In the genomic region with DNA sequence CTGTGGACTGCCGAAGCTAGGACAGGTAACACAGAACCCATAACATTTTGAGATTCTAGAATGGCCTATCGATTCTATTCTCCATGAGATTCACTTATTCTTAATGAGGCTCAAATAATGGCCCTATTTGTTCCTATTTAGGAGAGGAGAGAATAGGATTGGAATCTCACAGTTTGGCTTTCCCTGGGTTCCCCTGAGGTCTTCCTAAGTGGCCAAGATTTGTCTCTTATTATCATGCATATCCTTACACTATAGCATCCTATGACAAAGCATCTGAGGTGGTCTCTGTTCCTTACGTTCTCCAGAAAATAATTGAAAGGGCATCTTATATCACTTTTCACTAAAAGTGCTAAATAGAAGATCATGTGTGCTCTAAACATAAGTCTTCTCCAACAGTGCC, we compare ENCODE assay signal across 31 cellular contexts.
"Had no signal": no experiment of that assay in that cellular context is flagged by ENCODE, and none has a peak within 500 bp of the region (broad histone marks: within the 10 kb centered on the region; RNA-seq: fewer than 3 reads in every experiment).

No MANE protein-coding gene starts in this region.

- H3K27ac ChIP-seq: neutrophil, pancreas, prostate gland, right atrium auricular region, skin epidermis, spleen, suprapubic skin, testis, tibial artery, transverse colon, upper lobe of right lung, uterus had no signal

- H3K36me3 ChIP-seq: neutrophil, pancreas, prostate gland, right atrium auricular region, spleen, suprapubic skin, tibial artery, transverse colon, upper lobe of right lung, uterus had no signal

- ATAC-seq: naive thymus-derived CD8-positive, alpha-beta T cell; natural killer cell treated with Interleukin-12 subunit alpha and Interleukin-12 subunit beta and Interleukin-15 and Interleukin-18, amount 100 ng/mL, for 72 hours; pancreas; sciatic nerve; stimulated activated memory B cell treated with anti-CD40 and anti-IgM and Interleukin-4, amounts not matched to agents 10 μg/mL and 1 μg/mL and 100 μg/mL, for 72 hours; stimulated activated naive CD8-positive, alpha-beta T cell treated with anti-CD3 and anti-CD28 coated beads, Interleukin-15, amount 100 ng/mL, for 72 hours; stimulated activated naive CD8-positive, alpha-beta T cell treated with anti-CD3 and anti-CD28 coated beads, Interleukin-15, Interleukin-2, amounts not matched to agents 100 U/mL and 50 U/mL, for 24 hours; upper lobe of right lung had no signal

- DNase-seq: naive thymus-derived CD8-positive, alpha-beta T cell; nephron progenitor cell; nucleus accumbens; pancreas; retina; spleen; stimulated activated CD4-positive, alpha-beta T cell treated with anti-CD3 and anti-CD28 coated beads, Interleukin-12 subunit alpha, Interleukin-12 subunit beta, amount 100 ng/mL, for 4 hours; stimulated activated CD4-positive, alpha-beta T cell treated with anti-CD3 and anti-CD28 coated beads, Interleukin-1b, Interleukin-23, amount 100 ng/mL, for 48 hours; stimulated activated CD4-positive, alpha-beta T cell treated with anti-CD3 and anti-CD28 coated beads, Interleukin-4, amount 100 ng/mL, for 1 hour; stimulated activated CD4-positive, alpha-beta T cell treated with anti-CD3 and anti-CD28 coated beads, Interleukin-4, amount 100 ng/mL, for 4 hours; stimulated activated CD8-positive, alpha-beta memory T cell treated with anti-CD3 and anti-CD28 coated beads, Interleukin-4, amount 100 ng/mL, for 48 hours; stimulated activated naive CD4-positive, alpha-beta T cell; stimulated activated naive CD8-positive, alpha-beta T cell treated with anti-CD3 and anti-CD28 coated beads, Interleukin-15, amount 100 ng/mL, for 72 hours; stimulated activated naive CD8-positive, alpha-beta T cell treated with anti-CD3 and anti-CD28 coated beads, Interleukin-15, Interleukin-2, amounts not matched to agents 100 U/mL and 50 U/mL, for 24 hours; substantia nigra; testis; tibial artery; transverse colon; upper lobe of right lung; uterus had no signal

- H3K27me3 Mint-ChIP-seq: naive thymus-derived CD8-positive, alpha-beta T cell; natural killer cell treated with Interleukin-12 subunit alpha and Interleukin-12 subunit beta and Interleukin-15 and Interleukin-18, amount 100 ng/mL, for 72 hours; stimulated activated memory B cell treated with anti-CD40 and anti-IgM and Interleukin-4, amounts not matched to agents 10 μg/mL and 1 μg/mL and 100 μg/mL, for 72 hours; stimulated activated naive CD8-positive, alpha-beta T cell treated with anti-CD3 and anti-CD28 coated beads, Interleukin-15, amount 100 ng/mL, for 72 hours; type B pancreatic cell had no signal

- H3K9me3 Mint-ChIP-seq: natural killer cell treated with Interleukin-12 subunit alpha and Interleukin-12 subunit beta and Interleukin-15 and Interleukin-18, amount 100 ng/mL, for 72 hours; type B pancreatic cell had no signal

- H3K27ac Mint-ChIP-seq: naive thymus-derived CD8-positive, alpha-beta T cell; natural killer cell treated with Interleukin-12 subunit alpha and Interleukin-12 subunit beta and Interleukin-15 and Interleukin-18, amount 100 ng/mL, for 72 hours; nephron progenitor cell; stimulated activated memory B cell treated with anti-CD40 and anti-IgM and Interleukin-4, amounts not matched to agents 10 μg/mL and 1 μg/mL and 100 μg/mL, for 72 hours; type B pancreatic cell had no signal

- H3K9me3 ChIP-seq: neutrophil, pancreas, prostate gland, right atrium auricular region, suprapubic skin, testis, tibial artery, transverse colon, upper lobe of right lung, uterus had no signal

- H3K4me1 Mint-ChIP-seq: nephron progenitor cell had no signal

- H3K4me1 ChIP-seq: prostate gland, spleen, testis, upper lobe of right lung, uterus had no signal

- H3K4me3 Mint-ChIP-seq: naive thymus-derived CD8-positive, alpha-beta T cell; natural killer cell treated with Interleukin-12 subunit alpha and Interleukin-12 subunit beta and Interleukin-15 and Interleukin-18, amount 100 ng/mL, for 72 hours; nephron progenitor cell; neural crest cell; stimulated activated memory B cell treated with anti-CD40 and anti-IgM and Interleukin-4, amounts not matched to agents 10 μg/mL and 1 μg/mL and 100 μg/mL, for 72 hours; stimulated activated naive CD8-positive, alpha-beta T cell treated with anti-CD3 and anti-CD28 coated beads, Interleukin-15, amount 100 ng/mL, for 72 hours; type B pancreatic cell had no signal

- H3K4me3 ChIP-seq: pancreas, prostate gland, right atrium auricular region, skin epidermis, smooth muscle cell, spleen, suprapubic skin, testis, tibial artery, transverse colon, upper lobe of right lung, uterus had no signal

- H3K4me2 ChIP-seq: smooth muscle cell had no signal

- H3K27me3 ChIP-seq: neutrophil, pancreas, right atrium auricular region, spleen, suprapubic skin, testis, tibial artery, transverse colon, upper lobe of right lung, uterus had no signal

- H3K36me3 Mint-ChIP-seq: type B pancreatic cell had no signal
